Comparison of ENCODE assay signal across 1 cellular context in the genomic region with DNA sequence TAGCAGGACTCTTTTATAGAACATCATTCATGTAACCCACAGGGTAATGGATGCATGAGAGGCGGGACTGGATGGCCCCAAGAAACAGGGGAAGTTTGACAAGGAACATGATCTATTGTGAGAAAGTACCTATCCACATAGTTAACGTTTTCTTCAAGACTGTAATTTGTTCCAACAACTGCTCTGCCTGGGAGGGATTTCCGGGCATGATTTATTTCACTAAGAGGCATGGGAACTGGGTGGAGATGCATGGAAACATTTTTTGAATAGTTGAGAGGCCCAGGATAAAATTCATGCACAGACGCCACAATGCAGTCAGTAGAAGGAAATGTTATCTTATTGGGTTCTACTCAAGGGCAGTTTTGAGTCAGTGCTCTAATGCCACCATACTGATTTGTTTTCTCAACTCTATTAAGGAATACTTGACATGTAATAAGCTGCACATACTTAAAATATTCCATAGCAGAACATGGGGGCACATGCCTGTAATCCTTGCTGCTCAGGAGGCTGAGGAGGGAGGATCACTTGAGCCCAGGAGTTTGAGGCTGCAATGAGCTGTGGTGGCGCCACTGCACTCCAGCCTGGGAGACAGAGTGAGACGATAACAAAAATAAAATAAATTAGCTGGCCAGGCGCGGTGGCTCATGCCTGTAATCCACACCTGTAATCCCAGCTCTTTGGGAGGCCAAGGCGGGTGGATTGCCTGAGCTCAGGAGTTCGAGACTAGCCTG.
TF ChIP-seq lines count a peak whose summit lies in the region.

No MANE protein-coding gene starts in this region.

TF ChIP-seq in HEK293, 187 proteins besides CTCF, POLR2A, EP300 and RAD21 (continued from another document):
- TF ChIP-seq ZBTB26 (tag by site-specific recombination; optimal IDR thresholded peaks at IDR 0.05) (no peak), ZNF529 (tag by site-specific recombination; IDR thresholded peaks at IDR 0.05; ENCODE audit: insufficient replicate concordance) (no peak), GLIS1 (tag by site-specific recombination; IDR thresholded peaks at IDR 0.05) (0 out of 2 replicates have a peak, but pooled peaks have one; percentile 10), SP2 (tag by site-specific recombination; IDR thresholded peaks at IDR 0.05) (no peak), ZNF324 (tag by site-specific recombination; IDR thresholded peaks at IDR 0.05) (no peak), ZNF132 (tag by site-specific recombination; IDR thresholded peaks at IDR 0.05; ENCODE audit: borderline replicate concordance) (no peak), ZNF404 (tag by site-specific recombination; IDR thresholded peaks at IDR 0.05) (no peak), ZNF670 (tag by site-specific recombination; IDR thresholded peaks at IDR 0.05; ENCODE audit: low read depth) (no peak)
